Comparison of ENCODE assay signal across 39 cellular contexts in the genomic region with DNA sequence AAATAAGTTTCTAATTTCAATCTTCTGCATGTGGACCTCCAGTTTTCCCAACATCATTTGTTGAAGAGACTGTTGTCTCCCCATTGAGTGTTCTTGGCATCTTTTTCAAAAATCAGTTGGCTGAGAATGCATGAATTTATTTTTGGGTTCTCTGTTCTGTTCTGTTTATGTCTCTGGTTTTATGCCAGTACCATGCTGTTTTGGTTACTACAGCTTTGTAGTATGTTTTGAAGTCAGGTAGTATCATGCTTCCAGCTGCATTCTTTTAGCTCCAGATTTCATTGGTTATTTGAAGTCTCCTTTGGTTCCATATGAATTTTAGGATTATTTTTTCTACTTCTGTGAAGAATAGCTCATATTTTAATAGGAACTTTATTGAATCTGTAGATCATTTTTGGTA. TPM values are rescaled to one million over a fixed set of nuclear protein-coding genes. Genes with fewer than 3 reads are reported as not detected.
DNase-seq lines count a peak whose midpoint lies in the region; ATAC-seq, FAIRE-seq and TF ChIP-seq lines count a peak whose summit lies in the region.
"Had no signal": no experiment of that assay in that cellular context is flagged by ENCODE, and none has a peak within 500 bp of the region (broad histone marks: within the 10 kb centered on the region; RNA-seq: fewer than 3 reads in every experiment).

No MANE protein-coding gene starts in this region.

- H4K91ac ChIP-seq in H1 (replicated peaks; ENCODE audit: insufficient read length, low read length) (no peak overlapping the region), mesenchymal stem cell (ENCODE audit: low read length) (no peak overlapping the region)

- H3K79me1 ChIP-seq in H1 (ENCODE audit: low read depth, low read length) (no peaks in the 10 kb centered on the region), mesenchymal stem cell (replicated peaks; ENCODE audit: low read length, poor library complexity, severe bottlenecking) (no peaks in the 10 kb centered on the region)

- RAD21 ChIA-PET in HCT116 (lab: Charles Lee; ENCODE audit: low non-redundant PET in 1 of 2, low total read pairs in 2 of 2, uncharacterized antibody in 2 of 2, unreplicated experiment in 2 of 2), result no interaction called here

- no peak overlapping the region for H3K18ac ChIP-seq in H1 (ENCODE audit: extremely low read depth, low read length)
- H3K18ac ChIP-seq in mesenchymal stem cell (ENCODE audit: low read depth in 1 of 2, low read length in 2 of 2), result no peak overlapping the region

- H3K4ac ChIP-seq in H1 (replicated peaks; ENCODE audit: insufficient read length, low read depth, low read length) (no peak overlapping the region), mesenchymal stem cell (ENCODE audit: low read depth in 1 of 2, low read length in 2 of 2) (no peak overlapping the region)

- no peak overlapping the region for H2BK20ac ChIP-seq in H1 (ENCODE audit: low read length)

- H2AFZ ChIP-seq in HCT116 (ENCODE audit: low read depth, low read length, poor library complexity, severe bottlenecking), result no peak overlapping the region
- H2AFZ ChIP-seq in H1 (ENCODE audit: low read length), result no peak overlapping the region
- H2AFZ ChIP-seq in mesenchymal stem cell (ENCODE audit: low read depth, low read length), result no peak overlapping the region

- H3K14ac ChIP-seq in H1 (ENCODE audit: insufficient read length) (no peak overlapping the region), mesenchymal stem cell (ENCODE audit: low read length in 2 of 2) (no peak overlapping the region)

- no peak overlapping the region for H4K5ac ChIP-seq in H1 (ENCODE audit: insufficient read length, low read depth, low read length)

- H3K4me2 ChIP-seq in HCT116 (ENCODE audit: low read length) (no peak overlapping the region), H1 (ENCODE audit: insufficient read depth in 1 of 2, low read depth in 2 of 2, low read length in 2 of 2) (no peak overlapping the region), mesenchymal stem cell (ENCODE audit: low read length, poor library complexity, severe bottlenecking) (no peak overlapping the region)
- H3K4me2 ChIP-seq: A549; BLaER1; BLaER1 treated with 17β-estradiol and CSF1 and Interleukin-3, amounts not matched to agents 10 nM and 100 nM had no signal

- intact Hi-C loops in HCT116 (cut with micrococcal nuclease), result no loop called here

- no peak overlapping the region for H3K9ac ChIP-seq in HCT116 (ENCODE audit: low read length)
- H3K9ac ChIP-seq in H1 (replicated peaks in 1 of 4; ENCODE audit: extremely low read depth in 1 of 4, low read depth in 3 of 4, low read length in 3 of 4), result no peak overlapping the region
- no peak overlapping the region for H3K9ac ChIP-seq in mesenchymal stem cell (ENCODE audit: low read length)
- H3K9ac ChIP-seq: BLaER1; BLaER1 treated with 17β-estradiol and CSF1 and Interleukin-3, amounts not matched to agents 10 nM and 100 nM had no signal

- H2BK5ac ChIP-seq in H1 (ENCODE audit: low read depth, low read length) (no peak overlapping the region), mesenchymal stem cell (ENCODE audit: low read depth, low read length, poor library complexity, severe bottlenecking) (no peak overlapping the region)

- H3K4me1 ChIP-seq in HCT116 (ENCODE audit: control insufficient read depth in 1 of 2, insufficient read depth in 2 of 2, low read length in 2 of 2) (no peaks in the 10 kb centered on the region), HEK293 (ENCODE audit: control insufficient read depth, insufficient read depth, low read length) (no peaks in the 10 kb centered on the region), H1 (replicated peaks in 1 of 4; ENCODE audit: control insufficient read depth in 3 of 4, insufficient read depth in 4 of 4, low read length in 3 of 4) (no peaks in the 10 kb centered on the region), mesenchymal stem cell (ENCODE audit: control insufficient read depth, insufficient read depth, low read depth, low read length) (no peaks in the 10 kb centered on the region)
- no peaks in the 10 kb centered on the region for H3K4me1 ChIP-seq in effector memory CD4-positive, alpha-beta T cell (ENCODE audit: control insufficient read depth, insufficient read depth, low read length, poor library complexity, severe bottlenecking)
- H3K4me1 ChIP-seq: A549; BE2C; BLaER1; BLaER1 treated with 17β-estradiol and CSF1 and Interleukin-3, amounts not matched to agents 10 nM and 100 nM; Caco-2 had no signal

- no peak overlapping the region for H2BK120ac ChIP-seq in H1 (replicated peaks; ENCODE audit: low read depth, low read length)
- H2BK120ac ChIP-seq in mesenchymal stem cell (ENCODE audit: low read depth, low read length), result no peak overlapping the region

- H3K23me2 ChIP-seq in H1 (ENCODE audit: low read depth, low read length), result no peaks in the 10 kb centered on the region

- TF ChIP-seq CTCF in HCT116 (IDR thresholded peaks at IDR 0.05 in 2 of 3, conservative IDR thresholded peaks at IDR 0.05 in 1 of 3; ENCODE audit: borderline replicate concordance in 1 of 3, insufficient read depth in 1 of 3, low read depth in 2 of 3, low read length in 2 of 3) (no peak), HEK293 (tag by site-specific recombination; IDR thresholded peaks at IDR 0.05) (no peak), H1 (IDR thresholded peaks at IDR 0.05; ENCODE audit: control extremely low read depth in 1 of 3, insufficient read depth in 1 of 3, low read depth in 1 of 3, low read length in 3 of 3) (no peak)

- no peak for ATAC-seq in HCT116
- no peak for ATAC-seq in GM18907 (IDR thresholded peaks at IDR 0.05; ENCODE audit: unreplicated experiment)
- ATAC-seq: A549; CD8-positive, alpha-beta T cell had no signal

- H4K8ac ChIP-seq in H1 (ENCODE audit: extremely low read depth, insufficient read depth, low read length) (no peak overlapping the region), mesenchymal stem cell (ENCODE audit: low read length) (no peak overlapping the region)

- H2BK12ac ChIP-seq in H1 (ENCODE audit: low read depth, low read length) (no peak overlapping the region), mesenchymal stem cell (ENCODE audit: low read length in 2 of 2) (no peak overlapping the region)

- H3K79me2 ChIP-seq in HCT116 (ENCODE audit: insufficient read depth, low read length) (no peaks in the 10 kb centered on the region), H1 (ENCODE audit: control insufficient read depth in 1 of 2, insufficient read depth in 2 of 2, low read length in 2 of 2) (no peaks in the 10 kb centered on the region)

- no TSS peak for BruUV-seq in HCT116 (replicated peaks; lab: Mats Ljungman, UMichigan)

- H2BK15ac ChIP-seq in H1 (ENCODE audit: low read length) (no peak overlapping the region), mesenchymal stem cell (ENCODE audit: low read depth, poor library complexity, severe bottlenecking) (no peak overlapping the region)

- no peak overlapping the region for H2AK5ac ChIP-seq in H1 (ENCODE audit: low read depth, low read length)
- no peak overlapping the region for H2AK5ac ChIP-seq in mesenchymal stem cell (ENCODE audit: low read length, severe bottlenecking)

- CTCF ChIA-PET in HCT116 (lab: Charles Lee) (no interaction called here), HEK293 (lab: Yijun Ruan, JAX) (no interaction called here), H1 (lab: Charles Lee; ENCODE audit: partially characterized antibody) (interaction anchor here (0.7 kb wide), 1 partner anchor 59 kb away, joined by 3 read pairs; no protein-coding TSS in a partner anchor)

- H3K27ac ChIP-seq in HCT116 (ENCODE audit: low read depth, low read length), result no peak overlapping the region
- H3K27ac ChIP-seq in HEK293 (ENCODE audit: extremely low read depth, low read depth, low read length), result no peak overlapping the region
- no peak overlapping the region for H3K27ac ChIP-seq in H1 (ENCODE audit: low read depth, low read length)
- no peak overlapping the region for H3K27ac ChIP-seq in mesenchymal stem cell (ENCODE audit: low read length, poor library complexity, severe bottlenecking)
- H3K27ac ChIP-seq in effector memory CD4-positive, alpha-beta T cell (ENCODE audit: insufficient read depth, low read length, poor library complexity, severe bottlenecking), result no peak overlapping the region
- H3K27ac ChIP-seq: 22Rv1; A549; BLaER1; BLaER1 treated with 17β-estradiol and CSF1 and Interleukin-3, amounts not matched to agents 10 nM and 100 nM; C4-2B had no signal

- FAIRE-seq in colon (lab: Jason Lieb, UNC) (peak; percentile 57), H1 (lab: Jason Lieb, UNC) (no peak)
- FAIRE-seq: A549, D721Med had no signal

- H4K20me1 ChIP-seq in HCT116 (ENCODE audit: insufficient read depth), result no peaks in the 10 kb centered on the region
- no peaks in the 10 kb centered on the region for H4K20me1 ChIP-seq in H1 (replicated peaks in 1 of 2; ENCODE audit: control insufficient read depth in 1 of 2, insufficient read depth in 2 of 2, low read length in 2 of 2)
- H4K20me1 ChIP-seq: BLaER1; BLaER1 treated with 17β-estradiol and CSF1 and Interleukin-3, amounts not matched to agents 10 nM and 100 nM had no signal

- POLR2A ChIA-PET in HCT116 (lab: Charles Lee) (no interaction called here), HEK293 (lab: Yijun Ruan, JAX) (no interaction called here), H1 (lab: Charles Lee; ENCODE audit: partially characterized antibody) (no interaction called here)

- TF ChIP-seq RAD21 in HCT116 (IDR thresholded peaks at IDR 0.05; ENCODE audit: low read depth), result no peak
- TF ChIP-seq RAD21 in H1 (IDR thresholded peaks at IDR 0.05 in 1 of 2, conservative IDR thresholded peaks at IDR 0.05 in 1 of 2; ENCODE audit: low read depth in 2 of 2, low read length in 2 of 2), result no peak

- no peak for TF ChIP-seq POLR2A in HCT116 (IDR thresholded peaks at IDR 0.05; ENCODE audit: borderline replicate concordance, extremely low read depth, insufficient read depth, insufficient read length)
- TF ChIP-seq POLR2A in H1 (IDR thresholded peaks at IDR 0.05; ENCODE audit: control extremely low read depth in 1 of 2, low read depth in 2 of 2, low read length in 2 of 2), result no peak

- H3K23ac ChIP-seq in H1 (ENCODE audit: insufficient read length) (no peak overlapping the region), mesenchymal stem cell (ENCODE audit: low read length in 2 of 2) (no peak overlapping the region)

- H3K27me3 ChIP-seq in HCT116 (ENCODE audit: insufficient read depth, low read length), result no peaks in the 10 kb centered on the region
- no peaks in the 10 kb centered on the region for H3K27me3 ChIP-seq in H1 (replicated peaks in 1 of 4; ENCODE audit: control insufficient read depth in 3 of 4, extremely low read depth in 1 of 4, insufficient read depth in 3 of 4, low read length in 3 of 4)
- no peaks in the 10 kb centered on the region for H3K27me3 ChIP-seq in mesenchymal stem cell (ENCODE audit: control insufficient read depth in 1 of 2, insufficient read depth in 1 of 2, low read length in 2 of 2)
- H3K27me3 ChIP-seq in effector memory CD4-positive, alpha-beta T cell (replicated peaks; ENCODE audit: control insufficient read depth, insufficient read depth, low read length, poor library complexity, severe bottlenecking), result no peaks in the 10 kb centered on the region
- H3K27me3 ChIP-seq: BE2C; BLaER1; BLaER1 treated with 17β-estradiol and CSF1 and Interleukin-3, amounts not matched to agents 10 nM and 100 nM had no signal

- H3K4me3 ChIP-seq in HCT116 (replicated peaks in 1 of 2; ENCODE audit: low read depth in 1 of 2, low read length in 2 of 2), result no peak overlapping the region
- H3K4me3 ChIP-seq in HEK293 (ENCODE audit: low read depth, low read length), result no peak overlapping the region
- H3K4me3 ChIP-seq in H1 (ENCODE audit: extremely low read depth in 1 of 4, insufficient read depth in 2 of 4, low read depth in 3 of 4, low read length in 4 of 4), result no peak overlapping the region
- H3K4me3 ChIP-seq in mesenchymal stem cell (ENCODE audit: insufficient read depth in 1 of 2, low read depth in 1 of 2, low read length in 2 of 2), result no peak overlapping the region
- H3K4me3 ChIP-seq in effector memory CD4-positive, alpha-beta T cell (ENCODE audit: insufficient read depth, low read depth, low read length, poor library complexity, severe bottlenecking), result no peak overlapping the region
- H3K4me3 ChIP-seq: A549; BLaER1; BLaER1 treated with 17β-estradiol and CSF1 and Interleukin-3, amounts not matched to agents 10 nM and 100 nM had no signal

- no peak for DNase-seq in HCT116 (ENCODE audit: low read depth, low spot score)
- no peak for DNase-seq in H1 (ENCODE audit: low read depth in 1 of 2, low spot score in 2 of 2)
- DNase-seq in mesenchymal stem cell, result no peak
- DNase-seq in effector memory CD4-positive, alpha-beta T cell, result no peak
- DNase-seq in NCI-H2029 treated with DMSO at 0.1 percent for 48 hours (lab: John Stamatoyannopoulos, UW), result no peak
- DNase-seq: 8988T; ACHN; AML-193; BE2C; C1 segment of cervical spinal cord; Caco-2; Calu3; CD4-positive, alpha-beta memory T cell; CD4-positive, alpha-beta T cell; CD4-positive, CD25-positive, alpha-beta regulatory T cell; CD8-positive, alpha-beta memory T cell; CD8-positive, alpha-beta T cell; COR-L47; DMS 273 treated with DMSO at 0.1 percent for 48 hours; DMS153; DMS53; DMS79; DMS79 treated with DMSO at 0.1 percent for 48 hours; DND-41; EL had no signal

- no peak overlapping the region for H3K56ac ChIP-seq in H1 (replicated peaks; ENCODE audit: insufficient read length, low read depth, low read length)

- H3K9me3 ChIP-seq in HCT116 (ENCODE audit: control insufficient read depth in 1 of 2, insufficient read depth in 1 of 2, low read depth in 1 of 2, low read length in 2 of 2) (no peaks in the 10 kb centered on the region), HEK293 (ENCODE audit: control insufficient read depth, insufficient read depth, low read depth, low read length) (no peaks in the 10 kb centered on the region), H1 (ENCODE audit: insufficient read depth in 2 of 2, low read depth in 1 of 2, low read length in 1 of 2) (no peaks in the 10 kb centered on the region), mesenchymal stem cell (ENCODE audit: control insufficient read depth, low read length) (peaks cover 8% of the 10 kb centered on the region)
- no peaks in the 10 kb centered on the region for H3K9me3 ChIP-seq in effector memory CD4-positive, alpha-beta T cell (ENCODE audit: control insufficient read depth, low read length)
- H3K9me3 ChIP-seq: BE2C had no signal

- no peak for TF ChIP-seq EP300 in H1 (IDR thresholded peaks at IDR 0.05; ENCODE audit: borderline replicate concordance in 1 of 2, low read depth in 2 of 2, low read length in 2 of 2)

- H3K9me2 ChIP-seq in HCT116 (ENCODE audit: insufficient read depth), result no peaks in the 10 kb centered on the region

- H3K36me3 ChIP-seq in HCT116 (ENCODE audit: control insufficient read depth in 1 of 2, insufficient read depth in 2 of 2, low read length in 2 of 2) (no peaks in the 10 kb centered on the region), HEK293 (ENCODE audit: control insufficient read depth in 2 of 2, insufficient read depth in 1 of 2, low read length in 2 of 2) (no peaks in the 10 kb centered on the region), H1 (ENCODE audit: control insufficient read depth in 2 of 4, insufficient read depth in 4 of 4, low read length in 3 of 4) (no peaks in the 10 kb centered on the region), mesenchymal stem cell (ENCODE audit: control insufficient read depth in 1 of 2, insufficient read depth in 2 of 2, low read depth in 1 of 2, low read length in 2 of 2) (no peaks in the 10 kb centered on the region)
- no peaks in the 10 kb centered on the region for H3K36me3 ChIP-seq in effector memory CD4-positive, alpha-beta T cell (ENCODE audit: control insufficient read depth, insufficient read depth, low read length)
- H3K36me3 ChIP-seq: BE2C; BLaER1; BLaER1 treated with 17β-estradiol and CSF1 and Interleukin-3, amounts not matched to agents 10 nM and 100 nM had no signal

RNA-seq across cellular contexts. Expression of a gene that starts 21.2 kb away (rescaled TPM):
- total RNA-seq in HCT116 (2021; ENCODE audit: unreplicated experiment), result 0.66 TPM
- polyA plus RNA-seq in HCT116 (2012), result not detected in 2 replicates
- total RNA-seq in H1 (2021; fragmentation: NEBNext Ultra II Directional; extraction: Animal tissue kit (Norgen Biotek cat#: 25700)), result 0.54 and 1.1 TPM in 2 replicates
- polyA plus RNA-seq in H1 (2011; rRNA removed), result 0.20 and 0.21 TPM in 2 replicates
- polyA plus RNA-seq in H1 (2011; cell fraction: cytosol; rRNA removed), result 0.57 TPM
- polyA plus RNA-seq in H1 (2011; cell fraction: nucleus; rRNA removed), result 0.58 TPM
- 0.33 to 0.93 TPM (median 0.69 TPM) in 4 replicates for polyA plus RNA-seq in H1 (2012, experiment 1 of 2)
- polyA plus RNA-seq in H1 (2012, experiment 2 of 2), result 0.39 TPM
- polyA plus RNA-seq in H1 (2013, experiment 1 of 2), result 0.32 TPM
- 0.33 TPM for polyA plus RNA-seq in H1 (2013, experiment 2 of 2)
- 0.17 and 0.38 TPM in 2 replicates for polyA minus RNA-seq in H1 (2011; rRNA and poly(A)+ RNA removed)
- not detected for polyA minus RNA-seq in H1 (2011; cell fraction: cytosol; rRNA and poly(A)+ RNA removed)
- not detected for polyA minus RNA-seq in H1 (2011; cell fraction: nucleus; rRNA and poly(A)+ RNA removed)
- not detected for polyA plus RNA-seq in mesenchymal stem cell (2013, experiment 1 of 2)
- not detected for polyA plus RNA-seq in mesenchymal stem cell (2013, experiment 2 of 2)
- total RNA-seq: A172; A673; Calu3; CD4-positive, alpha-beta memory T cell; CD4-positive, alpha-beta T cell; CD4-positive, CD25-positive, alpha-beta regulatory T cell; CD8-positive, alpha-beta memory T cell; CD8-positive, alpha-beta T cell; Daoy had no signal
- polyA plus RNA-seq: AG04450; BJ; CD4-positive, alpha-beta memory T cell; CD4-positive, CD25-positive, alpha-beta regulatory T cell; CD8-positive, alpha-beta memory T cell had no signal
